ENCODE assay signal across 8 cellular contexts in the genomic region with DNA sequence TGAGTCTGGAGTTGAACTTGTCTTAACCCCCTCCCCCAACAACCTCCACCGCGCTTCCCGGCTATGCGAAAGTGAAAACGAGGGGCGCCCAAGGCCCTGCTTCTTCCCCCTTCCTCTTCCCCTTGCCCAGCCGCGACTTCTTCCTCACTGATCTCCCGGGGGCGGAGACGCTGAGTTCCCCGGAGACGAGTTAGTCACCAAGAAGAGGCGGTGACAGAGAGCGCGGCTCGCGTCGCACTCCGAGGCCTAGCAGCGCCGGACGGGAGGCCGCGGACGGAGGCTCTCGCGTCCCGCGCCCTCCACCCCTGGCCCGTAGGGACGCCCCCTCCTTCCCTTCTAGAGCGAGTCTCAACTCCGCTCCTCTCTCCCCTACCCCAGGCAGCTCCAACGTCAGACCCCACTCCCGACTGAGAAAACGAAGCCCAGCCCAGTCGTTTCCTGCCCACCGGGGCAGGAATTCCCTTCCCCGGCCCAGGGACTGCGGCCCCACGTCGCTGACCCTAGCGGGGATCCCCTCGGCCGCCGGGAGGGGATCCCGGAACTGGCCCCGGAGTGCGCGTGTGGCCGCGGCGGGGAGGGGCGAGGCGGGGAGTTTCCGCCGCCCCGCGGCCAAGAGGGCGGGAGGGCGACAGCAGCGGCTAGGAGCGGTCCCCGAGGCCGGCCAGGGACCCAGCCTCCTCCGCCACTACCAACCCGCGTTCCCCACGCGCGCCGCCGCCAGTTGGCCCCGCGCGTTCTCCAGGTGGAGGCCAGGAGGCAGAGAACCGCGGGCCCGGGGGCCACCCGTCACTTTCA. TPM values are rescaled to one million over a fixed set of nuclear protein-coding genes. Genes with fewer than 3 reads are reported as not detected.
A peak's percentile ranks its signal among the peaks of the same experiment; 100 is the strongest.
DNase-seq lines count a peak whose midpoint lies in the region; ATAC-seq and TF ChIP-seq lines count a peak whose summit lies in the region.

No MANE protein-coding gene starts in this region.

- H3K79me2 ChIP-seq in KMS-11 (ENCODE audit: insufficient read depth, low read depth) = peaks cover 46% of the 10 kb centered on the region
- peaks cover 77% of the 10 kb centered on the region for H3K79me2 ChIP-seq in SK-N-SH (ENCODE audit: insufficient read depth)

- H3K4me3 ChIP-seq in KMS-11 (IDR thresholded peaks at IDR 0.05; ENCODE audit: insufficient read depth, low read depth, low read length) (no peak overlapping the region), SK-N-SH (ENCODE audit: low read depth in 2 of 2, low read length in 1 of 2) (peak overlapping the region; percentile 86 to 91), tibial artery (peak overlapping the region; percentile 72 to 92)

- ATAC-seq in GM21825 (IDR thresholded peaks at IDR 0.05; ENCODE audit: unreplicated experiment) = peak; percentile 58

- TF ChIP-seq CTCF in KMS-11 (conservative IDR thresholded peaks at IDR 0.05; ENCODE audit: low read depth, low read length) (no peak), SK-N-SH (IDR thresholded peaks at IDR 0.05) (no peak), osteocyte (IDR thresholded peaks at IDR 0.05) (no peak), tibial artery (IDR thresholded peaks at IDR 0.05) (peak in 1 of 2 experiments; percentile 12)

- no peaks in the 10 kb centered on the region for H3K27me3 Mint-ChIP-seq in activated naive CD4-positive, alpha-beta T cell treated with anti-CD3 and anti-CD28 coated beads, Interleukin-2, amount 50 U/mL, for 24 hours
- H3K27me3 Mint-ChIP-seq in osteocyte (ENCODE audit: unreplicated experiment) = no peaks in the 10 kb centered on the region

- H3K9me3 ChIP-seq in SK-N-SH = no peaks in the 10 kb centered on the region
- H3K9me3 ChIP-seq in tibial artery = no peaks in the 10 kb centered on the region

- CTCF ChIA-PET in SK-N-SH (lab: Yijun Ruan, JAX) = interaction anchor here (1.3 to 1.6 kb wide), 3 partner anchors 20 to 142 kb away, joined by 3 to 6 read pairs (median 3); no protein-coding TSS in a partner anchor

- under 1% methylated on average over 26 of the region's 81 CpGs for WGBS in SK-N-SH (ENCODE audit: low lambda C conversion rate)

- H3K36me3 ChIP-seq in KMS-11 (ENCODE audit: insufficient read depth) = no peaks in the 10 kb centered on the region
- H3K36me3 ChIP-seq in SK-N-SH (replicated peaks in 1 of 2; ENCODE audit: control insufficient read depth in 1 of 2, insufficient read depth in 2 of 2, low read length in 1 of 2) = peaks cover 3 to 8% of the 10 kb centered on the region in 2 experiments
- H3K36me3 ChIP-seq in tibial artery = no peaks in the 10 kb centered on the region

- H3K9me3 Mint-ChIP-seq in activated naive CD4-positive, alpha-beta T cell treated with anti-CD3 and anti-CD28 coated beads, Interleukin-2, amount 50 U/mL, for 24 hours = no peaks in the 10 kb centered on the region
- H3K9me3 Mint-ChIP-seq in osteocyte (ENCODE audit: unreplicated experiment) = no peaks in the 10 kb centered on the region

- no peak for TF ChIP-seq EP300 in SK-N-SH (IDR thresholded peaks at IDR 0.05; ENCODE audit: borderline replicate concordance in 1 of 2, low read depth in 1 of 2, low read length in 1 of 2)

- peaks cover 2% of the 10 kb centered on the region for H3K36me3 Mint-ChIP-seq in activated naive CD4-positive, alpha-beta T cell treated with anti-CD3 and anti-CD28 coated beads, Interleukin-2, amount 50 U/mL, for 24 hours
- no peaks in the 10 kb centered on the region for H3K36me3 Mint-ChIP-seq in osteocyte (ENCODE audit: unreplicated experiment)

- peak overlapping the region; percentile 98 for H3K27ac Mint-ChIP-seq in activated naive CD4-positive, alpha-beta T cell treated with anti-CD3 and anti-CD28 coated beads, Interleukin-2, amount 50 U/mL, for 24 hours
- peak overlapping the region; percentile 95 for H3K27ac Mint-ChIP-seq in osteocyte (ENCODE audit: unreplicated experiment)

- H3K4me1 Mint-ChIP-seq in activated naive CD4-positive, alpha-beta T cell treated with anti-CD3 and anti-CD28 coated beads, Interleukin-2, amount 50 U/mL, for 24 hours = peaks cover 45% of the 10 kb centered on the region
- H3K4me1 Mint-ChIP-seq in osteocyte (ENCODE audit: unreplicated experiment) = peaks cover 38% of the 10 kb centered on the region

- H3K9ac ChIP-seq in KMS-11 (peak overlapping the region; percentile 93), SK-N-SH (peak overlapping the region; percentile 96)

- no peaks in the 10 kb centered on the region for H4K20me1 ChIP-seq in KMS-11 (ENCODE audit: insufficient read depth)
- peaks cover 24% of the 10 kb centered on the region for H4K20me1 ChIP-seq in SK-N-SH (ENCODE audit: insufficient read depth)

- H3F3A ChIP-seq in SK-N-SH (replicated peaks; ENCODE audit: insufficient read depth) = peaks cover 18% of the 10 kb centered on the region

- peaks cover 17% of the 10 kb centered on the region for H3K4me1 ChIP-seq in KMS-11 (ENCODE audit: low read depth, poor library complexity, severe bottlenecking)
- peaks cover 3 to 6% of the 10 kb centered on the region in 2 experiments; a peak in 3 of 4 replicates for H3K4me1 ChIP-seq in SK-N-SH (ENCODE audit: control insufficient read depth in 1 of 2, insufficient read depth in 2 of 2, low read depth in 1 of 2, low read length in 1 of 2)
- peaks cover 0 to 8% (median 3%) of the 10 kb centered on the region in 4 donors for H3K4me1 ChIP-seq in tibial artery

- H3K27me3 ChIP-seq in KMS-11 (ENCODE audit: insufficient read depth, low read depth) (no peaks in the 10 kb centered on the region), SK-N-SH (ENCODE audit: insufficient read depth) (no peaks in the 10 kb centered on the region), tibial artery (no peaks in the 10 kb centered on the region)

- H3K4me3 Mint-ChIP-seq in activated naive CD4-positive, alpha-beta T cell treated with anti-CD3 and anti-CD28 coated beads, Interleukin-2, amount 50 U/mL, for 24 hours = peak overlapping the region; percentile 99
- peak overlapping the region; percentile 94 for H3K4me3 Mint-ChIP-seq in osteocyte (ENCODE audit: unreplicated experiment)

- intact Hi-C loops in head of caudate nucleus (cut with DNase I) (loop anchor here (2.0 to 10.0 kb wide), 3 partner anchors 109 to 171 kb away; a partner anchor contains a TSS), tibial artery (cut with DNase I; ENCODE audit: low total_unique reads) (loop anchor here (2.0 to 10.0 kb wide), 4 partner anchors 109 to 339 kb away; a partner anchor contains a TSS)

- no peaks in the 10 kb centered on the region for H3K9me2 ChIP-seq in SK-N-SH

- peak overlapping the region; percentile 88 for H3K4me2 ChIP-seq in KMS-11
- peak overlapping the region; percentile 90 for H3K4me2 ChIP-seq in SK-N-SH

- DNase-seq in GDM1 (lab: John Stamatoyannopoulos, UW) = peak; percentile 92
- DNase-seq in SK-N-SH = peak; percentile 87
- peak in 41 of 42 donors; percentile 60 to 94 (median 83) for DNase-seq in head of caudate nucleus
- peak; percentile 87 for DNase-seq in osteocyte (ENCODE audit: extremely low spot score, unreplicated experiment)
- peak; percentile 94 for DNase-seq in tibial artery

- POLR2A ChIA-PET in SK-N-SH (lab: Yijun Ruan, JAX) = interaction anchor here (0.6 to 2.6 kb wide), 2 partner anchors 108 to 260 kb away, joined by 3 to 18 read pairs; a partner anchor contains a TSS

- H3K27ac ChIP-seq in KMS-11 (peak overlapping the region; percentile 97), SK-N-SH (ENCODE audit: low read depth in 2 of 2, low read length in 1 of 2) (peak overlapping the region; percentile 95 to 98), tibial artery (peak overlapping the region; percentile 98 to 99)

- TF ChIP-seq RAD21 in SK-N-SH (IDR thresholded peaks at IDR 0.05; ENCODE audit: low read length) = peak; percentile 2; the same call in 1 of the 2 replicates

- H2AFZ ChIP-seq in KMS-11 (ENCODE audit: low read depth) = peak overlapping the region; percentile 69
- peak overlapping the region; percentile 95 for H2AFZ ChIP-seq in SK-N-SH (ENCODE audit: low read depth)

TF ChIP-seq in SK-N-SH, 30 proteins besides CTCF, POLR2A, EP300 and RAD21 (continues in another document):
- TF ChIP-seq JUND (IDR thresholded peaks at IDR 0.05) (no peak), FOXJ3 (CRISPR knock-in tag; IDR thresholded peaks at IDR 0.05) (peak; percentile 27; the same call in 1 of the 2 replicates), YY1 (IDR thresholded peaks at IDR 0.05; ENCODE audit: low read depth) (0 out of 2 replicates have a peak, but pooled peaks have one; percentile 15), EZH2phosphoT487 (IDR thresholded peaks at IDR 0.05; ENCODE audit: borderline replicate concordance, low read depth) (no peak), SIN3A (IDR thresholded peaks at IDR 0.05; ENCODE audit: borderline replicate concordance, low read depth, low read length) (no peak; the same call in 1 of the 2 replicates), TCF12 (IDR thresholded peaks at IDR 0.05) (no peak), POLR2AphosphoS5 (IDR thresholded peaks at IDR 0.05; ENCODE audit: low read depth, low read length) (peak; percentile 62; the same call in 1 of the 2 replicates), TEAD4 (IDR thresholded peaks at IDR 0.05; ENCODE audit: borderline replicate concordance, insufficient read depth) (0 out of 2 replicates have a peak, but pooled peaks have one; percentile 13), MEF2A (IDR thresholded peaks at IDR 0.05; ENCODE audit: borderline replicate concordance, low read depth) (no peak)
- TF ChIP-seq, protein P1, sequence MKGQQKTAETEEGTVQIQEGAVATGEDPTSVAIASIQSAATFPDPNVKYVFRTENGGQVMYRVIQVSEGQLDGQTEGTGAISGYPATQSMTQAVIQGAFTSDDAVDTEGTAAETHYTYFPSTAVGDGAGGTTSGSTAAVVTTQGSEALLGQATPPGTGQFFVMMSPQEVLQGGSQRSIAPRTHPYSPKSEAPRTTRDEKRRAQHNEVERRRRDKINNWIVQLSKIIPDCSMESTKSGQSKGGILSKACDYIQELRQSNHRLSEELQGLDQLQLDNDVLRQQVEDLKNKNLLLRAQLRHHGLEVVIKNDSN (IDR thresholded peaks at IDR 0.05; ENCODE audit: borderline replicate concordance, low read depth) = no peak
- TF ChIP-seq, protein P2, sequence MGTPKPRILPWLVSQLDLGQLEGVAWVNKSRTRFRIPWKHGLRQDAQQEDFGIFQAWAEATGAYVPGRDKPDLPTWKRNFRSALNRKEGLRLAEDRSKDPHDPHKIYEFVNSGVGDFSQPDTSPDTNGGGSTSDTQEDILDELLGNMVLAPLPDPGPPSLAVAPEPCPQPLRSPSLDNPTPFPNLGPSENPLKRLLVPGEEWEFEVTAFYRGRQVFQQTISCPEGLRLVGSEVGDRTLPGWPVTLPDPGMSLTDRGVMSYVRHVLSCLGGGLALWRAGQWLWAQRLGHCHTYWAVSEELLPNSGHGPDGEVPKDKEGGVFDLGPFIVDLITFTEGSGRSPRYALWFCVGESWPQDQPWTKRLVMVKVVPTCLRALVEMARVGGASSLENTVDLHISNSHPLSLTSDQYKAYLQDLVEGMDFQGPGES (IDR thresholded peaks at IDR 0.05; ENCODE audit: low read depth, low read length) = no peak

RNA-seq across cellular contexts. Expression of a gene that starts 1.4 kb away (rescaled TPM):
- polyA plus RNA-seq in SK-N-SH (2012; rRNA removed) = 17.4 and 19.3 TPM in 2 replicates
- 22.0 and 30.2 TPM in 2 replicates for polyA plus RNA-seq in SK-N-SH (2012; cell fraction: cytosol; rRNA removed)
- polyA plus RNA-seq in SK-N-SH (2012; cell fraction: nucleus; rRNA removed) = 16.0 and 43.6 TPM in 2 replicates
- 26.7 and 27.7 TPM in 2 replicates for total RNA-seq in osteocyte
